26 cellular contexts compared by ENCODE assay signal in genomic region chr6:11418290-11418905, GRCh38.
"Had no signal": no experiment of that assay in that cellular context is flagged by ENCODE, and none has a peak within 500 bp of the region (broad histone marks: within the 10 kb centered on the region; RNA-seq: fewer than 3 reads in every experiment).

No MANE protein-coding gene starts in this region.

- H3K4me3 Mint-ChIP-seq: activated CD4-positive, alpha-beta T cell treated with anti-CD3 and anti-CD28 coated beads for 36 hours; activated CD8-positive, alpha-beta memory T cell treated with anti-CD3 and anti-CD28 coated beads, Interleukin-2, amount 10 ng/mL, durations not matched to agents 7 days and 5 days; activated CD8-positive, alpha-beta T cell treated with anti-CD3 and anti-CD28 coated beads, Interleukin-2, amount 10 ng/mL, durations not matched to agents 7 days and 5 days; activated naive CD8-positive, alpha-beta T cell; effector memory CD8-positive, alpha-beta T cell; natural killer cell; neural progenitor cell; stimulated activated naive B cell treated with anti-CD40 and anti-IgM and Interleukin-4, amounts not matched to agents 10 μg/mL and 1 μg/mL and 100 μg/mL, for 72 hours; T-cell; T-helper 2 cell treated with Interferon-gamma antibody and Interleukin-4, amounts not matched to agents 5 μg/mL and 100 μg/mL, for 36 hours had no signal

- H3K4me3 ChIP-seq: body of pancreas, coronary artery, neural progenitor cell, sigmoid colon, SJSA1, suprapubic skin, tibial artery had no signal

- H3K27me3 Mint-ChIP-seq: activated CD4-positive, alpha-beta T cell treated with anti-CD3 and anti-CD28 coated beads for 36 hours; activated CD8-positive, alpha-beta memory T cell treated with anti-CD3 and anti-CD28 coated beads, Interleukin-2, amount 10 ng/mL, durations not matched to agents 7 days and 5 days; activated naive CD8-positive, alpha-beta T cell; effector memory CD8-positive, alpha-beta T cell; stimulated activated naive B cell treated with anti-CD40 and anti-IgM and Interleukin-4, amounts not matched to agents 10 μg/mL and 1 μg/mL and 100 μg/mL, for 72 hours; T-cell had no signal

- H3K36me3 ChIP-seq: neural progenitor cell, sigmoid colon, SJSA1, suprapubic skin, tibial artery had no signal

- ATAC-seq: activated CD4-positive, alpha-beta T cell treated with anti-CD3 and anti-CD28 coated beads for 36 hours; activated CD8-positive, alpha-beta memory T cell treated with anti-CD3 and anti-CD28 coated beads, Interleukin-2, amount 10 ng/mL, durations not matched to agents 7 days and 5 days; activated CD8-positive, alpha-beta T cell treated with anti-CD3 and anti-CD28 coated beads, Interleukin-2, amount 10 ng/mL, durations not matched to agents 7 days and 5 days; body of pancreas; effector memory CD8-positive, alpha-beta T cell; natural killer cell; stimulated activated naive B cell treated with anti-CD40 and anti-IgM and Interleukin-4, amounts not matched to agents 10 μg/mL and 1 μg/mL and 100 μg/mL, for 72 hours; T-cell had no signal

- H3K27ac ChIP-seq: body of pancreas, coronary artery, neural progenitor cell, sigmoid colon, SJSA1, suprapubic skin, tibial artery had no signal

- H3K9ac ChIP-seq: neural progenitor cell had no signal

- H3K9me3 Mint-ChIP-seq: effector memory CD8-positive, alpha-beta T cell; natural killer cell had no signal

- H3K27ac Mint-ChIP-seq: activated CD4-positive, alpha-beta T cell treated with anti-CD3 and anti-CD28 coated beads for 36 hours; activated CD8-positive, alpha-beta memory T cell treated with anti-CD3 and anti-CD28 coated beads, Interleukin-2, amount 10 ng/mL, durations not matched to agents 7 days and 5 days; activated CD8-positive, alpha-beta T cell treated with anti-CD3 and anti-CD28 coated beads, Interleukin-2, amount 10 ng/mL, durations not matched to agents 7 days and 5 days; activated naive CD8-positive, alpha-beta T cell; natural killer cell; neural progenitor cell; T-cell; T-helper 2 cell treated with Interferon-gamma antibody and Interleukin-4, amounts not matched to agents 5 μg/mL and 100 μg/mL, for 36 hours had no signal

- H3K4me1 Mint-ChIP-seq: neural progenitor cell had no signal

- H3K27me3 ChIP-seq: body of pancreas, neural progenitor cell, sigmoid colon, SJSA1, suprapubic skin, tibial artery had no signal

- H3K36me3 Mint-ChIP-seq: activated naive CD8-positive, alpha-beta T cell; natural killer cell; neural progenitor cell; T-cell had no signal

- DNase-seq: activated CD4-positive, alpha-beta T cell treated with anti-CD3 and anti-CD28 coated beads for 36 hours; activated CD4-positive, CD25-positive, alpha-beta regulatory T cell; activated CD8-positive, alpha-beta memory T cell treated with anti-CD3 and anti-CD28 coated beads, Interleukin-2, amount 10 ng/mL, durations not matched to agents 7 days and 5 days; activated CD8-positive, alpha-beta T cell treated with anti-CD3 and anti-CD28 coated beads, Interleukin-2, amount 10 ng/mL, durations not matched to agents 7 days and 5 days; activated effector memory CD4-positive, alpha-beta T cell treated with Interleukin-2 at 50 U/mL for 16 hours; activated naive CD4-positive, alpha-beta T cell treated with Interleukin-2 at 50 U/mL for 16 hours; activated T-cell treated with anti-CD3 and anti-CD28 coated beads for 4 hours; anterior cingulate cortex; body of pancreas; effector memory CD8-positive, alpha-beta T cell; foreskin fibroblast; mesenchymal stem cell; natural killer cell; occipital lobe; sigmoid colon; stimulated activated CD4-positive, alpha-beta T cell treated with anti-CD3 and anti-CD28 coated beads, Interleukin-15, amount 100 ng/mL, for 24 hours; stimulated activated CD4-positive, alpha-beta T cell treated with anti-CD3 and anti-CD28 coated beads, Interleukin-2, amount 100 ng/mL, for 24 hours; stimulated activated naive B cell treated with anti-CD40 and anti-IgM and Interleukin-4, amounts not matched to agents 10 μg/mL and 1 μg/mL and 100 μg/mL, for 72 hours; T-cell; tibial artery had no signal

- H3K4me1 ChIP-seq: body of pancreas, neural progenitor cell, sigmoid colon had no signal

- H3K9me3 ChIP-seq: body of pancreas, sigmoid colon, SJSA1, suprapubic skin, tibial artery had no signal
